13 cellular contexts compared by ENCODE assay signal in the genomic region with DNA sequence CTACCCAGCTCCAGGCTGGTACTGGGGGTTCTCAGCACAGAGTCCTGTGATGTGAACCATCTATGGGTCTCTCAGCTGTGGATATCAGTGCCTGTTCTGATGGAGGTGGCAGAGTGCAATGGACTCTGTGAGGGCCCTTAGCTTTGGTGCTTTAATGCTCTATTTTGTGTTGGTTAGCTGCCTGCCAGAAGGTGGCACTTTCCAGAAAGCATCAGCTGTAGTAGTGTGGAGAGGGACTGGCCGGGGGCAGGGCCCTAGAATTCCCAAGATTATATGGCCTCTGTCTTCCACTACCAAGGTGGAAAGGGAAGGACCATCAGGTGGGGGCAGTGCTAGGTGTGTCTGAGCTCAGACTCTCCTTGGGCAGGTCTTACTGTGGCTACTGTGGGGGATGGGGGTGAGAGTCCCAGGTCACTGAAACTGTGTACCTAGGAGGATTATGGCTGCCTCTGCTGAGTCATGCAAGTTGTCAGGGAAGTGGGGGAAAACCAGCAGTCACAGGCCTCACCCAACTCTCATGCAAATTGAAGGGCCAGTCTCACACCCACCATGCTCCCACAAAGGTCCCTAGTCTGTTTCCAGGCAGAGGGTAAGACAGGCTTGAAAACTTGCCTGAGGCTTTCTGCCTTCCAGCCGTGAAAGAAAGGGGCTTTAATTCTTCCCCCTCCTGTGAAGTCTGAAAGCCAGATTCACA.
A peak's percentile ranks its signal among the peaks of the same experiment; 100 is the strongest.
DNase-seq lines count a peak whose midpoint lies in the region; ATAC-seq and TF ChIP-seq lines count a peak whose summit lies in the region.
"Had no signal": no experiment of that assay in that cellular context is flagged by ENCODE, and none has a peak within 500 bp of the region (broad histone marks: within the 10 kb centered on the region; RNA-seq: fewer than 3 reads in every experiment).

No MANE protein-coding gene starts in this region.

- no peak overlapping the region for H3K4me3 ChIP-seq in foreskin fibroblast (ENCODE audit: low read depth in 1 of 2, low read length in 2 of 2)
- H3K4me3 ChIP-seq: upper lobe of right lung had no signal

- peak; percentile 60 for ATAC-seq in GM18861 (IDR thresholded peaks at IDR 0.05; ENCODE audit: unreplicated experiment)
- ATAC-seq in HG02610 (IDR thresholded peaks at IDR 0.05; ENCODE audit: unreplicated experiment): peak; percentile 97
- no peak for ATAC-seq in HG03521 (IDR thresholded peaks at IDR 0.05; ENCODE audit: unreplicated experiment)
- ATAC-seq: activated CD8-positive, alpha-beta T cell treated with anti-CD3 and anti-CD28 coated beads for 36 hours; activated naive CD8-positive, alpha-beta T cell treated with anti-CD3 and anti-CD28 coated beads, Interleukin-2, amount 50 U/mL, for 24 hours; upper lobe of right lung had no signal

- no peak for TF ChIP-seq CTCF in foreskin fibroblast (IDR thresholded peaks at IDR 0.05; ENCODE audit: low read depth, low read length)

- DNase-seq in M059J (ENCODE audit: low read depth) (peak; percentile 35), kidney tubule cell (ENCODE audit: low spot score) (peak; percentile 55), NCI-H2107 treated with DMSO at 0.1 percent for 48 hours (lab: John Stamatoyannopoulos, UW; ENCODE audit: unreplicated experiment) (no peak), foreskin fibroblast (no peak), KG1 (lab: John Stamatoyannopoulos, UW) (no peak)
- DNase-seq: activated CD8-positive, alpha-beta T cell treated with anti-CD3 and anti-CD28 coated beads for 36 hours; activated naive CD8-positive, alpha-beta T cell treated with anti-CD3 and anti-CD28 coated beads, Interleukin-2, amount 50 U/mL, for 24 hours; DMS153; NCI-H2171; upper lobe of right lung had no signal

Comparison
In these comparisons a context has a peak if more than half of its experiments do, and no peak if none do; other contexts are left out.
1. DNase-seq: peak in M059J (single experiment) and kidney tubule cell (single experiment); none in NCI-H2107 treated with DMSO at 0.1 percent for 48 hours (single experiment), foreskin fibroblast (0 of 2) and KG1 (single experiment).